ENCODE assay signal across 14 cellular contexts in genomic region chr12:132477009-132477702, GRCh38. TPM values are rescaled to one million over a fixed set of nuclear protein-coding genes. Genes with fewer than 3 reads are reported as not detected.
DNase-seq lines count a peak whose midpoint lies in the region; ATAC-seq, FAIRE-seq and TF ChIP-seq lines count a peak whose summit lies in the region.
"Had no signal": no experiment of that assay in that cellular context is flagged by ENCODE, and none has a peak within 500 bp of the region (broad histone marks: within the 10 kb centered on the region; RNA-seq: fewer than 3 reads in every experiment).

No MANE protein-coding gene starts in this region.

- H3K27me3 Mint-ChIP-seq in activated CD8-positive, alpha-beta memory T cell treated with anti-CD3 and anti-CD28 coated beads, Interleukin-2, amount 10 ng/mL, durations not matched to agents 7 days and 5 days: no peaks in the 10 kb centered on the region

- no peak overlapping the region; a peak in 1 of 4 replicates for H3K9ac ChIP-seq in K562 (ENCODE audit: insufficient read depth in 1 of 2, low read depth in 2 of 2, low read length in 2 of 2)

- FAIRE-seq in K562 (lab: Jason Lieb, UNC): no peak

- no peak overlapping the region for H2AFZ ChIP-seq in K562 (ENCODE audit: low read depth, low read length)

- no peak for TF ChIP-seq RAD21 in K562 (CRISPR knock-in tag; conservative IDR thresholded peaks at IDR 0.05 in 1 of 2, IDR thresholded peaks at IDR 0.05 in 1 of 2)

- no peak overlapping the region for H3K27ac ChIP-seq in K562 (ENCODE audit: extremely low read depth, low read depth, low read length)
- H3K27ac ChIP-seq in testis: no peak overlapping the region
- H3K27ac ChIP-seq: gastroesophageal sphincter, tibial artery had no signal

- CTCF ChIA-PET in activated CD8-positive, alpha-beta memory T cell treated with anti-CD3 and anti-CD28 coated beads, Interleukin-2, amount 10 ng/mL, durations not matched to agents 7 days and 5 days (lab: Charles Lee): interaction anchor here (0.7 to 1.7 kb wide), 3 partner anchors 10 to 84 kb away, joined by 3 to 5 read pairs (median 3); no protein-coding TSS in a partner anchor
- CTCF ChIA-PET in K562 (lab: Yijun Ruan, JAX; ENCODE audit: low intra/inter-chr PET ratio): no interaction called here

- no peak overlapping the region for H3K4me3 Mint-ChIP-seq in activated CD8-positive, alpha-beta memory T cell treated with anti-CD3 and anti-CD28 coated beads, Interleukin-2, amount 10 ng/mL, durations not matched to agents 7 days and 5 days

- 3% methylated on average over 11 of the region's 15 CpGs for WGBS in K562 (ENCODE audit: insufficient coverage, low coverage, missing lambda C conversion rate)
- WGBS in testis, 2 donors: 66 to 74% methylated on average over 11 to 15 of the region's 15 CpGs

- DNase-seq in activated CD8-positive, alpha-beta memory T cell treated with anti-CD3 and anti-CD28 coated beads, Interleukin-2, amount 10 ng/mL, durations not matched to agents 7 days and 5 days: peak; percentile 62
- DNase-seq in activated CD8-positive, alpha-beta memory T cell treated with anti-CD3 and anti-CD28 coated beads, Interleukin-2, amount 50 U/mL, for 4 hours: no peak
- DNase-seq in MV-4-11 (lab: John Stamatoyannopoulos, UW) (peak; percentile 87), K562 (ENCODE audit: extremely low read depth in 1 of 4, low spot score in 3 of 4) (no peak), sciatic nerve (ENCODE audit: low spot score) (no peak), testis (no peak)
- DNase-seq: activated naive CD4-positive, alpha-beta T cell treated with Interleukin-2 at 50 U/mL for 16 hours; midbrain; NCI-H1417 treated with DMSO at 0.1 percent for 48 hours; NCI-H446; tibial artery had no signal

- no peaks in the 10 kb centered on the region for H3K36me3 Mint-ChIP-seq in activated CD8-positive, alpha-beta memory T cell treated with anti-CD3 and anti-CD28 coated beads, Interleukin-2, amount 10 ng/mL, durations not matched to agents 7 days and 5 days

- POLR2A ChIA-PET in K562 (lab: Yijun Ruan, JAX): interaction anchor here (0.6 to 0.8 kb wide), 2 partner anchors 21 to 153 kb away, joined by 3 read pairs; no protein-coding TSS in a partner anchor

- BruUV-seq in K562 (replicated peaks; lab: Mats Ljungman, UMichigan): no TSS peak

- H3K27me3 ChIP-seq in K562 (ENCODE audit: control insufficient read depth in 2 of 2, insufficient read depth in 2 of 2, low read length in 2 of 2) (peaks cover 30 to 35% of the 10 kb centered on the region in 2 experiments), testis (no peaks in the 10 kb centered on the region)

- no peaks in the 10 kb centered on the region for H3K36me3 ChIP-seq in K562 (ENCODE audit: control insufficient read depth, insufficient read depth, low read length)
- no peaks in the 10 kb centered on the region for H3K36me3 ChIP-seq in testis (ENCODE audit: low read depth, missing control alignments)
- H3K36me3 ChIP-seq: gastroesophageal sphincter, tibial artery had no signal

- H3K4me1 Mint-ChIP-seq in activated CD8-positive, alpha-beta memory T cell treated with anti-CD3 and anti-CD28 coated beads, Interleukin-2, amount 10 ng/mL, durations not matched to agents 7 days and 5 days: peaks cover 27% of the 10 kb centered on the region

- no peak for TF ChIP-seq EP300 in K562 (IDR thresholded peaks at IDR 0.05; ENCODE audit: low read length)

- no peaks in the 10 kb centered on the region for H3K9me1 ChIP-seq in K562 (ENCODE audit: control insufficient read depth, insufficient read depth, low read length)

- TF ChIP-seq POLR2A in K562 (conservative IDR thresholded peaks at IDR 0.05) (no peak), testis (IDR thresholded peaks at IDR 0.05) (no peak)

- H3K4me2 ChIP-seq in K562 (ENCODE audit: insufficient read depth, low read length): no peak overlapping the region

- in situ Hi-C loops in K562 (cut with MboI): no loop called here

- intact Hi-C loops in K562 (cut with micrococcal nuclease): loop anchor here (5.0 kb wide), 1 partner anchor 45 kb away; no protein-coding TSS in a partner anchor
- intact Hi-C loops in sciatic nerve (cut with DNase I): no loop called here
- intact Hi-C loops in testis (cut with DNase I; ENCODE audit: low total_unique reads): no loop called here

- TF ChIP-seq CTCF in K562 (IDR thresholded peaks at IDR 0.05 in 2 of 3, conservative IDR thresholded peaks at IDR 0.05 in 1 of 3; ENCODE audit: insufficient read depth in 2 of 3, low read depth in 1 of 3, low read length in 3 of 3): no peak
- no peak for TF ChIP-seq CTCF in testis (IDR thresholded peaks at IDR 0.05)

- peak overlapping the region; percentile 46 for H3K27ac Mint-ChIP-seq in activated CD8-positive, alpha-beta memory T cell treated with anti-CD3 and anti-CD28 coated beads, Interleukin-2, amount 10 ng/mL, durations not matched to agents 7 days and 5 days

- no peak overlapping the region for H3K4me3 ChIP-seq in K562
- H3K4me3 ChIP-seq in testis: no peak overlapping the region
- H3K4me3 ChIP-seq: gastroesophageal sphincter, tibial artery had no signal

- ATAC-seq in activated CD8-positive, alpha-beta memory T cell treated with anti-CD3 and anti-CD28 coated beads, Interleukin-2, amount 10 ng/mL, durations not matched to agents 7 days and 5 days: peak; percentile 29
- ATAC-seq in K562: peak; percentile 25
- peak; percentile 34 for ATAC-seq in sciatic nerve
- ATAC-seq in HG02798 (IDR thresholded peaks at IDR 0.05; ENCODE audit: poor library complexity, unreplicated experiment): no peak
- no peak for ATAC-seq in HG03439 (IDR thresholded peaks at IDR 0.05; ENCODE audit: unreplicated experiment)
- ATAC-seq: gastroesophageal sphincter had no signal

- H3K4me1 ChIP-seq in K562 (replicated peaks in 1 of 2; ENCODE audit: control insufficient read depth in 2 of 2, insufficient read depth in 2 of 2, low read length in 2 of 2) (peaks cover 0 to 69% of the 10 kb centered on the region in 2 experiments; a peak in 3 of 5 replicates), testis (no peaks in the 10 kb centered on the region)
- H3K4me1 ChIP-seq: gastroesophageal sphincter, tibial artery had no signal

- no peaks in the 10 kb centered on the region for H3K79me2 ChIP-seq in K562 (ENCODE audit: control insufficient read depth, insufficient read depth, low read length)

- H4K20me1 ChIP-seq in K562 (replicated peaks; ENCODE audit: control insufficient read depth, insufficient read depth, low read length): peaks cover 14% of the 10 kb centered on the region; the same call in 1 of the 2 replicates

- H3K9me3 ChIP-seq in K562 (replicated peaks; ENCODE audit: control insufficient read depth, insufficient read depth, low read depth, low read length) (peaks cover 4% of the 10 kb centered on the region; the same call in 1 of the 2 replicates), testis (no peaks in the 10 kb centered on the region)
- H3K9me3 ChIP-seq: gastroesophageal sphincter, tibial artery had no signal

- no peaks in the 10 kb centered on the region for H3K9me3 Mint-ChIP-seq in activated CD8-positive, alpha-beta memory T cell treated with anti-CD3 and anti-CD28 coated beads, Interleukin-2, amount 10 ng/mL, durations not matched to agents 7 days and 5 days (ENCODE audit: low read depth)

TF ChIP-seq in K562, 482 proteins besides CTCF, POLR2A, EP300 and RAD21 (continues in another document):
- TF ChIP-seq CEBPG (CRISPR knock-in tag; IDR thresholded peaks at IDR 0.05) (no peak), CEBPG (tag; conservative IDR thresholded peaks at IDR 0.05 in 1 of 2, IDR thresholded peaks at IDR 0.05 in 1 of 2) (no peak)

RNA-seq across cellular contexts. Expression of gene FBRSL1, which starts 12.8 kb away (rescaled TPM):
- total RNA-seq in activated CD8-positive, alpha-beta memory T cell treated with anti-CD3 and anti-CD28 coated beads, Interleukin-2, amount 10 ng/mL, durations not matched to agents 7 days and 5 days: 10 to 100 TPM; 48.1 to 48.6 TPM
- total RNA-seq in K562 (2011; cell fraction: chromatin; rRNA removed; ENCODE audit: low replicate concordance): 25.5 and 41.9 TPM in 2 replicates
- total RNA-seq in K562 (2011; cell fraction: nucleolus; rRNA removed): 25.0 and 40.7 TPM in 2 replicates
- total RNA-seq in K562 (2011; cell fraction: nucleoplasm; rRNA removed): 23.3 and 28.3 TPM in 2 replicates
- total RNA-seq in K562 (2014; rRNA removed): 21.7 and 24.6 TPM in 2 replicates
- 1.1 and 1.3 TPM in 2 replicates for total RNA-seq in K562 (2014; rRNA removed; fragmentation: Illumina TruSeq; extraction: Trizol)
- total RNA-seq in K562 (2015; rRNA removed; fragmentation: Illumina TruSeq; extraction: Trizol): 7.3 and 12.9 TPM in 2 replicates
- 112 and 129 TPM in 2 replicates for total RNA-seq in K562 (2021)
- 1.9 and 4.3 TPM in 2 replicates for polyA plus RNA-seq in K562 (2011; rRNA removed)
- 3.7 and 13.3 TPM in 2 replicates for polyA plus RNA-seq in K562 (2011; cell fraction: cytosol; rRNA removed)
- 16.7 and 51.7 TPM in 2 replicates for polyA plus RNA-seq in K562 (2011; cell fraction: nucleus; rRNA removed)
- 41.9 and 54.8 TPM in 2 replicates for polyA plus RNA-seq in K562 (2012)
- polyA plus RNA-seq in K562 (2014; fragmentation: Illumina TruSeq; extraction: Trizol): 29.3 and 35.8 TPM in 2 replicates
- polyA plus RNA-seq in K562 (2014; fragmentation: Nextera tagmentation; extraction: Ambion mirVana): under 1 TPM; 0.24 to 0.29 TPM
- polyA plus RNA-seq in K562 (2014; rRNA removed): 27.4 and 32.3 TPM in 2 replicates
- 0.81 and 1.8 TPM in 2 replicates for polyA minus RNA-seq in K562 (2011; rRNA and poly(A)+ RNA removed)
- polyA minus RNA-seq in K562 (2011; cell fraction: cytosol; rRNA and poly(A)+ RNA removed): 21.0 and 29.9 TPM in 2 replicates
- polyA minus RNA-seq in K562 (2011; cell fraction: nucleus; rRNA and poly(A)+ RNA removed): 9.0 and 9.3 TPM in 2 replicates
- total RNA-seq in sciatic nerve: 43.7 TPM
- 10 to 100 TPM; 88.3 to 98.9 TPM for total RNA-seq in testis
- polyA plus RNA-seq in testis (ENCODE audit: insufficient read depth, low read depth, low replicate concordance): 51.1 TPM

Comparison
In these comparisons a context has a peak if more than half of its experiments do, and no peak if none do; other contexts are left out.
1. DNase-seq: peak in activated CD8-positive, alpha-beta memory T cell treated with anti-CD3 and anti-CD28 coated beads, Interleukin-2, amount 10 ng/mL, durations not matched to agents 7 days and 5 days (single experiment) and MV-4-11 (single experiment); none in activated CD8-positive, alpha-beta memory T cell treated with anti-CD3 and anti-CD28 coated beads, Interleukin-2, amount 50 U/mL, for 4 hours (single experiment), K562 (0 of 4), sciatic nerve (single experiment) and testis (single experiment).
2. ATAC-seq: peak in activated CD8-positive, alpha-beta memory T cell treated with anti-CD3 and anti-CD28 coated beads, Interleukin-2, amount 10 ng/mL, durations not matched to agents 7 days and 5 days (single experiment), K562 (single experiment) and sciatic nerve (single experiment); none in HG02798 (single experiment) and HG03439 (single experiment).